8 cellular contexts compared by ENCODE assay signal in the genomic region with DNA sequence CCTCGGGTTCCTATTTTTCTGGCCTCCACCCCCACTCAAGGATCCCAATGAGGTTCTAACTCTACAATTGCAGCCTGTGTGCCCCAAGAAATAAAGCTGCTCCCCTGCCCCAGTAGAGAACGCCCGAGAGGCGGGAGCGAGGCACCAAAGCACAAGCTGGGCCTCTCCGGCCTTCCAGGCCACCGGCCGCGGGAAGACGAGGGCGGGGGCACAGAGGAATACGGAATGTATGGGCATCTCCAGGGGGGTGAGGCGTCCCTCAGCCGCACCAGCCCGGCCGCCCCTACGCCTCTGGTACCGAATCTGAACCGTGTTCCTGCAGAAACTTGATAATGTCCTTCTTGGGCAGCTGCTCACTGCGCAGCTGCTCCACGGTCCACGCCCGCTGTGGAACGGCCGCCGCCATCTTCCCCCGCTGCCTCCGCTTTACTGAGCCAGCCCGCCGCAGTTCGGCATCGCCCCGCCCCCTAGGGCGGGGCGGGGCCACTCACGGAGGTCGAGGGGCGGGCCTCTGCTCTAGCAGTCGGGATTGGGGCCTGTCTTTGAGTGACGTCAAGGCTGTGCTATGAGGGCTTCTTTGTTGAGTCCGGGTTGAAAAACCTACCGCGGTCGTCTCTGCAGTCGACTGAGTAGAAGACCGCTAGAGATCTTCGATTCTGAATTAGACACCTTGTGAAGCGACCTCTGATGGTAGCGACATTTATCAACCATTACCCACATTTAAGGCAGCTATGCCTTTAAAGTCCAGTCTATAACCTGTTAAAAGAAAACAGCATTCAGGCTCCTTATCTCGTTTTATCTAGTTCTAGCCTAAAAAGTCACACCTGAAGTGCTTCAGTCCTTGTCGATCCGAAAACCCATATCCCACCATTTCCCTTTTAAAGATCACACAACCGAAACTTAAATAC. TPM values are rescaled to one million over a fixed set of nuclear protein-coding genes. Genes with fewer than 3 reads are reported as not detected.
DNase-seq lines count a peak whose midpoint lies in the region; ATAC-seq and TF ChIP-seq lines count a peak whose summit lies in the region.

Gene FKBP3 (minus strand): TSS at position 431 of the 908 bp plus-strand sequence. CDS start 25 bp downstream, at position 406.

- H3K9me3 ChIP-seq in mucosa of rectum (ENCODE audit: control insufficient read depth in 2 of 2, low read length in 2 of 2): no peaks in the 10 kb centered on the region

- H3K9me3 Mint-ChIP-seq in IgD-negative memory B cell: no peaks in the 10 kb centered on the region

- DNase-seq in DMS114 treated with DMSO at 0.1 percent for 48 hours (lab: John Stamatoyannopoulos, UW; ENCODE audit: unreplicated experiment) (peak; percentile 94), OCI-M2 (lab: John Stamatoyannopoulos, UW; ENCODE audit: unreplicated experiment) (peak; percentile 92), activated T-cell treated with anti-CD3 and anti-CD28 coated beads for 48 hours (ENCODE audit: low read depth) (peak; percentile 94), epithelial cell of proximal tubule (ENCODE audit: low read depth) (peak; percentile 96)
- peak; percentile 85 to 88 for DNase-seq in stimulated activated CD8-positive, alpha-beta memory T cell treated with anti-CD3 and anti-CD28 coated beads, Interleukin-7, amount 100 ng/mL, for 1 hour (ENCODE audit: low read depth in 2 of 2)

- peak; percentile 93 for ATAC-seq in GM21528 (IDR thresholded peaks at IDR 0.05; ENCODE audit: low FRiP score, unreplicated experiment)

- H3K27me3 ChIP-seq in mucosa of rectum (ENCODE audit: control insufficient read depth in 2 of 2, insufficient read depth in 2 of 2, low read length in 2 of 2): no peaks in the 10 kb centered on the region

- H3K4me3 ChIP-seq in epithelial cell of proximal tubule (ENCODE audit: low read depth, low read length): peak within 1 kb of the TSS; percentile 96
- peak within 1 kb of the TSS; percentile 85 to 97 for H3K4me3 ChIP-seq in mucosa of rectum (ENCODE audit: low read length in 2 of 2)

- TF ChIP-seq CTCF in epithelial cell of proximal tubule (conservative IDR thresholded peaks at IDR 0.05; ENCODE audit: low read depth, low read length): peak; percentile 28

- H3K4me3 Mint-ChIP-seq in IgD-negative memory B cell: peak within 1 kb of the TSS; percentile 97 to 100 (median 98)

- H3K36me3 Mint-ChIP-seq in IgD-negative memory B cell: no peaks in the 10 kb centered on the region

- peaks cover 2% of the 10 kb centered on the region in 2 donors for H3K36me3 ChIP-seq in mucosa of rectum (ENCODE audit: control insufficient read depth in 2 of 2, insufficient read depth in 2 of 2, low read length in 2 of 2)

- peak within 1 kb of the TSS; percentile 96 to 99 (median 98) for H3K27ac Mint-ChIP-seq in IgD-negative memory B cell

- H3K4me1 Mint-ChIP-seq in IgD-negative memory B cell: peaks cover 20 to 40% (median 32%) of the 10 kb centered on the region in 3 donors

- no peaks in the 10 kb centered on the region for H3K27me3 Mint-ChIP-seq in IgD-negative memory B cell

- H3K9ac ChIP-seq in mucosa of rectum (ENCODE audit: low read depth in 1 of 2, low read length in 2 of 2): peak within 1 kb of the TSS; percentile 87

- H3K4me1 ChIP-seq in mucosa of rectum (ENCODE audit: control insufficient read depth in 2 of 2, insufficient read depth in 2 of 2, low read length in 2 of 2): peaks cover 11 to 13% of the 10 kb centered on the region in 2 donors

- peak within 1 kb of the TSS; percentile 86 to 90 for H3K27ac ChIP-seq in mucosa of rectum (ENCODE audit: low read depth in 2 of 2, low read length in 2 of 2)

RNA-seq across cellular contexts. Expression of gene FKBP3, which starts in this region (rescaled TPM):
- 63.6 TPM for polyA plus RNA-seq in IgD-negative memory B cell
- 65.8 and 74.9 TPM in 2 replicates for total RNA-seq in epithelial cell of proximal tubule

Comparison
In these comparisons a context has a peak if more than half of its experiments do, and no peak if none do; other contexts are left out.
1. Peak in every context shown above with its lines: DNase-seq, ATAC-seq, H3K4me3 ChIP-seq and H3K27ac ChIP-seq.